18 cellular contexts compared by ENCODE assay signal in the genomic region with DNA sequence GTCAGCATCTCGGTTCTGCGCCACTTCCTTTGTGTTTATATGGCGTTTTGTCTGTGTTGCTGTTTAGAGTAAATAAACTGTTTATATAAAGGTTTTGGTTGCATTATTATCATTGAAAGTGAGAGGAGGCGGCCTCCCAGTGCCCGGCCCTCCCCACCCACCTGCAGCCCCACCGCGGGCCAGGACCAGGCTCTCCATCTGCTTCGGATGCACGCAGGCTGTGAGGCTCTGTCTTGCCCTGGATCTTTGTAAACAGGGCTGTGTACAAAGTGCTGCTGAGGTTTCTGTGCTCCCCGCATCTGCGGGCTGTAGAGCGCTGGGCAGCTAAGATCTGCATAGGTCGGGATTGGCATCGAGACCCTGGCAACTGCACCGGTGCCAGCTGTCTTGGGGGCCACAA.
"Had no signal": no experiment of that assay in that cellular context is flagged by ENCODE, and none has a peak within 500 bp of the region (broad histone marks: within the 10 kb centered on the region; RNA-seq: fewer than 3 reads in every experiment).

No MANE protein-coding gene starts in this region.

- FAIRE-seq: astrocyte, frontal cortex, pancreas had no signal

- H3K27me3 ChIP-seq: adrenal gland, breast epithelium, pancreas had no signal

- H3K9me3 Mint-ChIP-seq: activated naive CD4-positive, alpha-beta T cell treated with anti-CD3 and anti-CD28 coated beads, Interleukin-2, amount 50 U/mL, for 72 hours had no signal

- H3K27ac ChIP-seq: adrenal gland, breast epithelium, pancreas, thoracic aorta had no signal

- H3K27ac Mint-ChIP-seq: activated naive CD4-positive, alpha-beta T cell treated with anti-CD3 and anti-CD28 coated beads, Interleukin-2, amount 50 U/mL, for 72 hours had no signal

- H3K4me1 ChIP-seq: adrenal gland, pancreas had no signal

- H3K4me2 ChIP-seq: smooth muscle cell had no signal

- H3K9me3 ChIP-seq: adrenal gland, pancreas had no signal

- DNase-seq: activated CD4-positive, alpha-beta T cell treated with anti-CD3 and anti-CD28 coated beads, Interleukin-2, amount 50 U/mL, for 4 hours; activated gamma-delta T cell; adrenal gland; cerebellar nuclear complex; effector CD4-positive, alpha-beta T cell; hypothalamus; islet precursor cell; midbrain; pancreas; stimulated activated CD4-positive, alpha-beta T cell treated with anti-CD3 and anti-CD28 coated beads, Interleukin-4, amount 100 ng/mL, for 1 hour; T-helper 1 cell had no signal

- H3K4me3 ChIP-seq: adrenal gland, breast epithelium, lung, pancreas, smooth muscle cell, thoracic aorta had no signal
